ENCODE assay signal across 1 cellular context in genomic region chr9:89606567-89607311, GRCh38.
TF ChIP-seq lines count a peak whose summit lies in the region.

No MANE protein-coding gene starts in this region.

TF ChIP-seq in HEK293, 187 proteins besides CTCF, POLR2A, EP300 and RAD21 (continued from another document):
- TF ChIP-seq ZNF174 (tag by site-specific recombination; IDR thresholded peaks at IDR 0.05), result no peak
- TF ChIP-seq PRDM6 (tag by site-specific recombination; IDR thresholded peaks at IDR 0.05), result no peak
- TF ChIP-seq IKZF3 (tag by site-specific recombination; IDR thresholded peaks at IDR 0.05), result no peak
TF ChIP-seq in HEK293: peak in this region for 5.
